In genomic region chr1:202221911-202222909, GRCh38 we compare ENCODE assay signal across 13 cellular contexts. TPM values are rescaled to one million over a fixed set of nuclear protein-coding genes. Genes with fewer than 3 reads are reported as not detected.
DNase-seq lines count a peak whose midpoint lies in the region; ATAC-seq and TF ChIP-seq lines count a peak whose summit lies in the region.
"Had no signal": no experiment of that assay in that cellular context is flagged by ENCODE, and none has a peak within 500 bp of the region (broad histone marks: within the 10 kb centered on the region; RNA-seq: fewer than 3 reads in every experiment).

No MANE protein-coding gene starts in this region.

- H3K79me2 ChIP-seq in osteoblast (ENCODE audit: insufficient read depth, low read length) (no peaks in the 10 kb centered on the region), MM.1S (ENCODE audit: low read length) (no peaks in the 10 kb centered on the region)

- H3F3A ChIP-seq in MM.1S (ENCODE audit: insufficient read depth, low read length), result no peaks in the 10 kb centered on the region

- intact Hi-C loops in left ventricle myocardium superior (cut with micrococcal nuclease), result no loop called here
- intact Hi-C loops in Right ventricle myocardium inferior (cut with DNase I), result no loop called here

- no peak overlapping the region for H3K9ac ChIP-seq in MM.1S (ENCODE audit: low read length)

- DNase-seq in left ventricle myocardium superior (no peak), Right ventricle myocardium inferior (ENCODE audit: missing footprints) (no peak), NCI-H345 treated with DMSO at 0.1 percent for 48 hours (lab: John Stamatoyannopoulos, UW; ENCODE audit: unreplicated experiment) (peak; percentile 68), epithelial cell of prostate (ENCODE audit: low read depth, low spot score) (peak; percentile 49), osteoblast (ENCODE audit: insufficient read length, low spot score, missing footprints) (no peak), MM.1S (no peak)
- DNase-seq: activated CD4-positive, alpha-beta memory T cell treated with anti-CD3 and anti-CD28 coated beads for 36 hours; activated naive CD4-positive, alpha-beta T cell; immature natural killer cell; transverse colon had no signal

- H4K20me1 ChIP-seq in osteoblast (ENCODE audit: insufficient read depth, low read length) (peaks cover 2% of the 10 kb centered on the region), MM.1S (ENCODE audit: insufficient read depth, low read length) (no peaks in the 10 kb centered on the region)

- no peaks in the 10 kb centered on the region for H3K9me2 ChIP-seq in MM.1S (replicated peaks; ENCODE audit: insufficient read depth, low read length)

- H3K4me1 ChIP-seq in osteoblast (ENCODE audit: insufficient read depth, low read length), result no peaks in the 10 kb centered on the region
- peaks cover under 1% of the 10 kb centered on the region; the same call in 1 of the 2 replicates for H3K4me1 ChIP-seq in MM.1S (ENCODE audit: low read length)

- H3K9me3 ChIP-seq in osteoblast (ENCODE audit: low read depth, low read length), result no peaks in the 10 kb centered on the region
- H3K9me3 ChIP-seq in MM.1S (replicated peaks; ENCODE audit: insufficient read depth, low read length), result no peaks in the 10 kb centered on the region
- H3K9me3 ChIP-seq: transverse colon had no signal

- TF ChIP-seq CTCF in osteoblast (IDR thresholded peaks at IDR 0.05; ENCODE audit: extremely low read depth, low read depth, low read length) (no peak), MM.1S (IDR thresholded peaks at IDR 0.05; ENCODE audit: low read length) (no peak)

- H3K36me3 ChIP-seq in osteoblast (ENCODE audit: insufficient read depth, low read length) (no peaks in the 10 kb centered on the region), MM.1S (replicated peaks; ENCODE audit: insufficient read depth, low read length) (no peaks in the 10 kb centered on the region)
- H3K36me3 ChIP-seq: transverse colon had no signal

- peak; percentile 33 for ATAC-seq in left ventricle myocardium superior
- ATAC-seq in Right ventricle myocardium inferior, result no peak
- no peak for ATAC-seq in GM21367 (IDR thresholded peaks at IDR 0.05; ENCODE audit: unreplicated experiment)
- no peak for ATAC-seq in GM19463 (IDR thresholded peaks at IDR 0.05; ENCODE audit: unreplicated experiment)

- H3K4me3 ChIP-seq in osteoblast (ENCODE audit: insufficient read depth, low read length), result no peak overlapping the region
- no peak overlapping the region for H3K4me3 ChIP-seq in MM.1S (ENCODE audit: low read length)
- H3K4me3 ChIP-seq: transverse colon had no signal

- no peak overlapping the region for H2AFZ ChIP-seq in osteoblast (ENCODE audit: low read length)
- H2AFZ ChIP-seq in MM.1S (ENCODE audit: low read length), result no peak overlapping the region

- H3K27ac ChIP-seq in epithelial cell of prostate, result no peak overlapping the region
- no peak overlapping the region for H3K27ac ChIP-seq in osteoblast (ENCODE audit: low read depth, low read length)
- H3K27ac ChIP-seq in MM.1S (ENCODE audit: low read length), result no peak overlapping the region
- H3K27ac ChIP-seq: transverse colon had no signal

- H3K4me2 ChIP-seq in osteoblast (ENCODE audit: insufficient read depth, low read length) (no peak overlapping the region), MM.1S (ENCODE audit: low read depth, low read length) (no peak overlapping the region)

- H3K27me3 ChIP-seq in osteoblast (ENCODE audit: insufficient read depth, low read length) (peaks cover 59% of the 10 kb centered on the region), MM.1S (replicated peaks; ENCODE audit: insufficient read depth, low read length) (peaks cover 82% of the 10 kb centered on the region)

RNA-seq across cellular contexts. Expression of gene LGR6, which starts 28.6 kb away (rescaled TPM):
- total RNA-seq in left ventricle myocardium superior, result 2.9 TPM
- 4.1 TPM for total RNA-seq in Right ventricle myocardium inferior
- total RNA-seq in osteoblast, result not detected in 2 replicates
- total RNA-seq: LHCN-M2 had no signal

Comparison
In these comparisons a context has a peak if more than half of its experiments do, and no peak if none do; other contexts are left out.
1. DNase-seq: peak in NCI-H345 treated with DMSO at 0.1 percent for 48 hours (single experiment) and epithelial cell of prostate (single experiment); none in left ventricle myocardium superior (single experiment), Right ventricle myocardium inferior (single experiment), osteoblast (single experiment) and MM.1S (single experiment).